In the genomic region with DNA sequence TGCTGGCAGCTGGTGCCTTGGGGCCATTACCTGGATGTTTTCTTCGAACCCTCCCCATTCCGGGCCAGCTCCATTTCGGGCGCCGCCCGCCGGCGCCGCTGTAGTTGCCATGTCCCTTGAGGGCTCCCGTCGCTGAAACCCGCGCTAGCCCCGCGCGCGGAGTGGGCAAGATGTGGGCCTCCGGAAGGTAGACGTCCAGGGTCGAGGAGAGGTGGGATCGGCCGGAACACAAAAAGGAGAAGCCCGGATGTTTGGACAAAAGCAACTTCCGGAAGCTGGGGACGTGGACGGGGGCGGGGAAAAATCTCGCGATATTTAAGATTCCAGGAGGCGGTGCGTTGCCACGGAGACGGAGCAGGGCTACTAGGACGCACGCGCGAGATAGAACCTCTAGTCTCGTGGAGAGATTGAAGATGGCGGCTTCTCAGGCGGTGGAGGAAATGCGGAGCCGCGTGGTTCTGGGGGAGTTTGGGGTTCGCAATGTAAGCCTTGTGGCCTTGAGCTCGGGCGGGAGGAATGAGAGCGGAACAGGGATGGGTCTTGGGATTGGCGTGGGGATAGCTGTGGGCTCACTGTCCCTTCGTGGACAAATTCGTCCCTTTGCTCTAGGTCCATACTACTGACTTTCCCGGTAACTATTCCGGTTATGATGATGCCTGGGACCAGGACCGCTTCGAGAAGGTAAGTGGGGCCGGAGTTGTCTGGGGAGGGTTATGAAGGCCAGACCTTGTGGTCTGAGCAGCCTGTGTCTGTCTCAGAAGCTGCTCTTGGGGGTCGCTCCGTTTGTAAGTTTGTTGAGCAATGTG, we compare ENCODE assay signal across 8 cellular contexts.
DNase-seq lines count a peak whose midpoint lies in the region; ATAC-seq and TF ChIP-seq lines count a peak whose summit lies in the region.

A gene with protein sequence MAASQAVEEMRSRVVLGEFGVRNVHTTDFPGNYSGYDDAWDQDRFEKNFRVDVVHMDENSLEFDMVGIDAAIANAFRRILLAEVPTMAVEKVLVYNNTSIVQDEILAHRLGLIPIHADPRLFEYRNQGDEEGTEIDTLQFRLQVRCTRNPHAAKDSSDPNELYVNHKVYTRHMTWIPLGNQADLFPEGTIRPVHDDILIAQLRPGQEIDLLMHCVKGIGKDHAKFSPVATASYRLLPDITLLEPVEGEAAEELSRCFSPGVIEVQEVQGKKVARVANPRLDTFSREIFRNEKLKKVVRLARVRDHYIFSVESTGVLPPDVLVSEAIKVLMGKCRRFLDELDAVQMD (plus strand): TSS at position 393 of the 806 bp plus-strand sequence. CDS start 21 bp downstream, at position 414.
A gene (minus strand): TSS at position 230 of the 806 bp plus-strand sequence. CDS start 119 bp downstream, at position 111.

- DNase-seq in NCI-H526 (lab: John Stamatoyannopoulos, UW) (peak; percentile 97 to 99), coronary artery (ENCODE audit: low spot score) (peak; percentile 98), left kidney (ENCODE audit: low read depth, low spot score) (peak; percentile 99)
- peak; percentile 98 for DNase-seq in activated CD4-positive, alpha-beta T cell treated with anti-CD3 and anti-CD28 coated beads for 48 hours
- peak; percentile 95 to 97 for DNase-seq in stimulated activated CD4-positive, alpha-beta T cell treated with anti-CD3 and anti-CD28 coated beads, Interleukin-2, amount 100 ng/mL, for 24 hours

- H3K9ac ChIP-seq in BLaER1 = peak within 1 kb of the TSS; percentile 96

- peaks cover 72% of the 10 kb centered on the region for H3K36me3 ChIP-seq in BLaER1

- peaks cover 46% of the 10 kb centered on the region for H4K20me1 ChIP-seq in BLaER1

- peak within 1 kb of the TSS; percentile 95 for H3K4me2 ChIP-seq in BLaER1

- H3K27ac ChIP-seq in BLaER1 (peak within 1 kb of the TSS; percentile 92), coronary artery (peak within 1 kb of the TSS; percentile 82 to 88)

- ATAC-seq in GM19324 (IDR thresholded peaks at IDR 0.05; ENCODE audit: low FRiP score, unreplicated experiment) (peak; percentile 86), HG03469 (IDR thresholded peaks at IDR 0.05; ENCODE audit: unreplicated experiment) (peak; percentile 73)

- H3K4me1 ChIP-seq in BLaER1 = peaks cover 58% of the 10 kb centered on the region

- TF ChIP-seq CTCF in coronary artery (IDR thresholded peaks at IDR 0.05) = no peak

- H3K4me3 ChIP-seq in BLaER1 = peak within 1 kb of the TSS; percentile 93
- H3K4me3 ChIP-seq in coronary artery = peak within 1 kb of the TSS; percentile 97

- no peaks in the 10 kb centered on the region for H3K9me3 ChIP-seq in BLaER1

- H3K27me3 ChIP-seq in BLaER1 = no peaks in the 10 kb centered on the region

Comparison
In these comparisons a context has a peak if more than half of its experiments do, and no peak if none do; other contexts are left out.
1. Peak in every context shown above with its lines: DNase-seq, ATAC-seq, H3K4me3 ChIP-seq and H3K27ac ChIP-seq.